8 cellular contexts compared by ENCODE assay signal in the genomic region with DNA sequence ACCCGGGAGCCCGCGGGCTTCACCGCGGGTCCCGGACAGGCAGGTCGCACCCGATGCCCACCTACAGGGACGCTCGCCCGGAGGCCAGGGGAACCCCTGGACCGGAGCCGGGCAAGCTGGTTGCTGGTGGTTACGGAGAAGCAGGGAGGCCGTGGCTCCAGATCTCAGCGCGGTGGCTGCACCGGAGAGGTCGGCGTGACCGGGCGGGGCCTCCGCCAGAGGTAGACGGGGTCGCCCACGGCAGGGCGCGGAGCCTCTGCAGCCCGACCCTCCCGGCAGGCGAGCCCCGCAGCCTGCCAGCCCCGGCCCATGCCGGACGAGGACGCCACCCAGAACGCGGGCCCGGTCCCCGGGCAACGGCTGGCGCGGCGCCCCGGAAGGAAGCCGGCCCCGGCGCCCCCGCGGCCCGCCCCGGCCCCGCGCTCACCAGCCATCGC. TPM values are rescaled to one million over a fixed set of nuclear protein-coding genes. Genes with fewer than 3 reads are reported as not detected.
A peak's percentile ranks its signal among the peaks of the same experiment; 100 is the strongest.
DNase-seq lines count a peak whose midpoint lies in the region; ATAC-seq and TF ChIP-seq lines count a peak whose summit lies in the region.

No MANE protein-coding gene starts in this region.

- peak; percentile 15 to 41 for ATAC-seq in activated CD4-positive, CD25-positive, alpha-beta regulatory T cell treated with anti-CD3 and anti-CD28 coated beads, Interleukin-2, amount 50 U/mL, for 24 hours
- ATAC-seq in HG02623 (IDR thresholded peaks at IDR 0.05; ENCODE audit: unreplicated experiment) (peak; percentile 15), psoas muscle (no peak)

- no peak for DNase-seq in activated CD4-positive, CD25-positive, alpha-beta regulatory T cell treated with anti-CD3 and anti-CD28 coated beads, Interleukin-2, amount 50 U/mL, for 72 hours
- DNase-seq in SJCRH30 (peak in 1 of 2 experiments; percentile 45), fibroblast of pulmonary artery (ENCODE audit: low read depth) (no peak), psoas muscle (peak in 1 of 2 donors; percentile 47), NCI-H510A (lab: John Stamatoyannopoulos, UW) (no peak), SKM-1 (lab: John Stamatoyannopoulos, UW; ENCODE audit: unreplicated experiment) (no peak)

- no peaks in the 10 kb centered on the region for H3K9me3 ChIP-seq in SJCRH30 (replicated peaks)
- no peaks in the 10 kb centered on the region for H3K9me3 ChIP-seq in psoas muscle

- intact Hi-C loops in psoas muscle (cut with DNase I): no loop called here

- TF ChIP-seq CTCF in fibroblast of pulmonary artery (IDR thresholded peaks at IDR 0.05; ENCODE audit: low read length, missing control alignments) (no peak), psoas muscle (IDR thresholded peaks at IDR 0.05) (no peak)

- H3K27me3 ChIP-seq in SJCRH30 (no peaks in the 10 kb centered on the region), psoas muscle (ENCODE audit: insufficient read depth in 3 of 3, low read length in 2 of 3) (no peaks in the 10 kb centered on the region)

- 0 to 1% (median 1%) methylated on average over 27 to 55 of the region's 55 CpGs for WGBS in psoas muscle, 3 donors

- H3K4me3 ChIP-seq in SJCRH30 (peak overlapping the region; percentile 87), fibroblast of pulmonary artery (replicated peaks; ENCODE audit: low read depth, low read length) (peak overlapping the region; percentile 65), psoas muscle (peak overlapping the region; percentile 71)

- H3K4me1 ChIP-seq in SJCRH30 (peaks cover 5% of the 10 kb centered on the region; the same call in 1 of the 2 replicates), psoas muscle (peaks cover 23% of the 10 kb centered on the region)

- peaks cover 4% of the 10 kb centered on the region; the same call in 1 of the 2 replicates for H3K36me3 ChIP-seq in SJCRH30
- peaks cover 5 to 46% of the 10 kb centered on the region in 2 donors for H3K36me3 ChIP-seq in psoas muscle (ENCODE audit: insufficient read depth in 1 of 2, low read depth in 1 of 2)

- H3K27ac ChIP-seq in SJCRH30 (no peak overlapping the region), psoas muscle (peak overlapping the region; percentile 11)

RNA-seq across cellular contexts. Expression of gene PCYT2, which starts 0.3 kb away (rescaled TPM):
- total RNA-seq in SJCRH30 (2014; rRNA removed; shearing (Covaris generic)): 30.2 and 33.0 TPM in 2 replicates
- total RNA-seq in psoas muscle: 10 to 100 TPM; 10.2 to 26.9 (median 19.2) TPM
- polyA plus RNA-seq in psoas muscle: 10 to 100 TPM; 13.2 to 14.1 (median 13.3) TPM

RNA-seq across cellular contexts. Expression of gene SIRT7, which starts 7.1 kb away (rescaled TPM):
- 20.1 and 23.5 TPM in 2 replicates for total RNA-seq in SJCRH30 (2014; rRNA removed; shearing (Covaris generic))
- 10 to 100 TPM in 1 of 4 donors, 1 to 10 TPM in 3; 3.9 to 10.2 (median 6.3) TPM for total RNA-seq in psoas muscle
- polyA plus RNA-seq in psoas muscle: 10 to 100 TPM in 2 of 3 donors, 1 to 10 TPM in 1; 5.7 to 14.2 (median 10.4) TPM

RNA-seq across cellular contexts. Expression of gene NPB, which starts 8.8 kb away (rescaled TPM):
- total RNA-seq in SJCRH30 (2014; rRNA removed; shearing (Covaris generic)): 3.8 and 4.9 TPM in 2 replicates
- under 1 TPM; 0.42 to 0.78 (median 0.55) TPM for total RNA-seq in psoas muscle
- 1 to 10 TPM in 1 of 3 donors, under 1 TPM in 2; 0.73 to 2.9 (median 0.76) TPM for polyA plus RNA-seq in psoas muscle

RNA-seq across cellular contexts. Expression of gene MAFG, which starts 16.7 kb away (rescaled TPM):
- total RNA-seq in SJCRH30 (2014; rRNA removed; shearing (Covaris generic)): 27.3 and 29.0 TPM in 2 replicates
- 10 to 100 TPM; 43.1 to 74.2 (median 53.7) TPM for total RNA-seq in psoas muscle
- polyA plus RNA-seq in psoas muscle: 10 to 100 TPM; 21.6 to 73.7 (median 26.6) TPM

RNA-seq across cellular contexts. Expression of gene ANAPC11, which starts 19.3 kb away (rescaled TPM):
- total RNA-seq in SJCRH30 (2014; rRNA removed; shearing (Covaris generic)): 266 and 312 TPM in 2 replicates
- 100 to 1,000 TPM; 118 to 208 (median 135) TPM for total RNA-seq in psoas muscle
- polyA plus RNA-seq in psoas muscle: 100 to 1,000 TPM; 273 to 369 (median 323) TPM

Comparison
In these comparisons a context has a peak if more than half of its experiments do, and no peak if none do; other contexts are left out.
1. ATAC-seq: peak in activated CD4-positive, CD25-positive, alpha-beta regulatory T cell treated with anti-CD3 and anti-CD28 coated beads, Interleukin-2, amount 50 U/mL, for 24 hours (2 of 2) and HG02623 (single experiment); none in psoas muscle (0 of 4).
2. Peak in every context shown above with its lines, with median percentiles within 50 percentile points of each other: H3K4me3 ChIP-seq.